ENCODE assay signal across 19 cellular contexts in genomic region chr1:198531891-198532290, GRCh38. TPM values are rescaled to one million over a fixed set of nuclear protein-coding genes. Genes with fewer than 3 reads are reported as not detected.
DNase-seq lines count a peak whose midpoint lies in the region; ATAC-seq and TF ChIP-seq lines count a peak whose summit lies in the region.
"Had no signal": no experiment of that assay in that cellular context is flagged by ENCODE, and none has a peak within 500 bp of the region (broad histone marks: within the 10 kb centered on the region; RNA-seq: fewer than 3 reads in every experiment).

No MANE protein-coding gene starts in this region.

- H3K9ac ChIP-seq in GM23248 = no peak overlapping the region
- H3K9ac ChIP-seq in SK-N-MC (ENCODE audit: insufficient read length) = no peak overlapping the region
- H3K9ac ChIP-seq: KMS-11 had no signal

- H3K4me1 ChIP-seq in CD4-positive, CD25-positive, alpha-beta regulatory T cell (ENCODE audit: control insufficient read depth, insufficient read depth, low read length, poor library complexity, severe bottlenecking) = peaks cover 24% of the 10 kb centered on the region
- H3K4me1 ChIP-seq in GM23248 (ENCODE audit: insufficient read depth) (peaks cover 34% of the 10 kb centered on the region), mucosa of descending colon (ENCODE audit: low read depth) (no peaks in the 10 kb centered on the region)
- H3K4me1 ChIP-seq: SJSA1 had no signal

- H4K20me1 ChIP-seq in GM23248 (ENCODE audit: insufficient read depth) = no peaks in the 10 kb centered on the region

- intact Hi-C loops in mucosa of descending colon (cut with DNase I, micrococcal nuclease) = no loop called here

- H3K9me3 ChIP-seq in CD4-positive, CD25-positive, alpha-beta regulatory T cell (ENCODE audit: control insufficient read depth in 2 of 2, low read length in 2 of 2) = no peaks in the 10 kb centered on the region
- H3K9me3 ChIP-seq in GM23248 (ENCODE audit: low read depth) (no peaks in the 10 kb centered on the region), SK-N-MC (ENCODE audit: low read depth, low read length) (no peaks in the 10 kb centered on the region), mucosa of descending colon (no peaks in the 10 kb centered on the region)
- H3K9me3 ChIP-seq: BE2C, SJSA1 had no signal

- TF ChIP-seq CTCF in mucosa of descending colon (IDR thresholded peaks at IDR 0.05) = no peak

- whole genome bisulfite sequencing in GM23248 (ENCODE audit: low coverage in 1 of 2, low lambda C conversion rate in 2 of 2, missing lambda C conversion rate in 2 of 2), 2 experiments = 94 to 96% methylated on average over 3 of the region's 3 CpGs

- in situ Hi-C loops in GM23248 (cut with MboI) = no loop called here

- no peak overlapping the region for H3K4me3 ChIP-seq in CD4-positive, CD25-positive, alpha-beta regulatory T cell (ENCODE audit: low read depth, low read length)
- no peak overlapping the region for H3K4me3 ChIP-seq in GM23248
- no peak overlapping the region for H3K4me3 ChIP-seq in SK-N-MC
- no peak overlapping the region for H3K4me3 ChIP-seq in mucosa of descending colon
- H3K4me3 ChIP-seq: SJSA1 had no signal

- no peak for DNase-seq in CD4-positive, CD25-positive, alpha-beta regulatory T cell
- DNase-seq in GM23248 (no peak), SK-N-MC (ENCODE audit: low read depth, low spot score) (no peak), mucosa of descending colon (no peak), UCSD-AML1 (lab: John Stamatoyannopoulos, UW; ENCODE audit: unreplicated experiment) (no peak)
- no peak for DNase-seq in naive thymus-derived CD8-positive, alpha-beta T cell
- DNase-seq: ACHN; BE2C; CD8-positive, alpha-beta memory T cell; EL; MM.1S; NCI-H1105; NCI-H1930; NCI-H510A treated with DMSO at 0.1 percent for 48 hours; NK-92 treated with Interleukin-12 subunit alpha and Interleukin-12 subunit beta, amount 100 ng/mL, for 24 hours had no signal

- H3K27me3 ChIP-seq in CD4-positive, CD25-positive, alpha-beta regulatory T cell (ENCODE audit: control insufficient read depth, insufficient read depth, low read length) = no peaks in the 10 kb centered on the region
- no peaks in the 10 kb centered on the region for H3K27me3 ChIP-seq in GM23248 (replicated peaks; ENCODE audit: insufficient read depth)
- H3K27me3 ChIP-seq: BE2C, SJSA1 had no signal

- no peaks in the 10 kb centered on the region for H3K27me3 Mint-ChIP-seq in CD4-positive, CD25-positive, alpha-beta regulatory T cell
- no peaks in the 10 kb centered on the region for H3K27me3 Mint-ChIP-seq in naive thymus-derived CD8-positive, alpha-beta T cell
- H3K27me3 Mint-ChIP-seq: CD8-positive, alpha-beta memory T cell had no signal

- H3K9me3 Mint-ChIP-seq in CD4-positive, CD25-positive, alpha-beta regulatory T cell = peaks cover 0 to 4% (median 0%) of the 10 kb centered on the region in 7 donors
- peaks cover 0 to 23% (median 0%) of the 10 kb centered on the region in 9 donors for H3K9me3 Mint-ChIP-seq in naive thymus-derived CD8-positive, alpha-beta T cell
- H3K9me3 Mint-ChIP-seq: CD8-positive, alpha-beta memory T cell had no signal

- POLR2A ChIA-PET in naive thymus-derived CD8-positive, alpha-beta T cell (lab: Charles Lee) = interaction anchor here (0.8 kb wide), 1 partner anchor 10 kb away, joined by 3 read pairs; no protein-coding TSS in a partner anchor

- no peaks in the 10 kb centered on the region for H3K36me3 ChIP-seq in CD4-positive, CD25-positive, alpha-beta regulatory T cell (ENCODE audit: control insufficient read depth, insufficient read depth, low read length)
- H3K36me3 ChIP-seq in GM23248 (ENCODE audit: low read depth) (no peaks in the 10 kb centered on the region), SK-N-MC (ENCODE audit: insufficient read depth, low read length) (no peaks in the 10 kb centered on the region; the same call in 1 of the 2 replicates), mucosa of descending colon (ENCODE audit: low read depth) (no peaks in the 10 kb centered on the region)
- H3K36me3 ChIP-seq: BE2C, SJSA1 had no signal

- peaks cover 29 to 63% (median 45%) of the 10 kb centered on the region in 4 donors for H3K4me1 Mint-ChIP-seq in CD4-positive, CD25-positive, alpha-beta regulatory T cell
- peaks cover 32 to 74% (median 69%) of the 10 kb centered on the region in 4 donors for H3K4me1 Mint-ChIP-seq in naive thymus-derived CD8-positive, alpha-beta T cell

- no peak for ATAC-seq in CD4-positive, CD25-positive, alpha-beta regulatory T cell (ENCODE audit: low read depth in 2 of 2)
- no peak for ATAC-seq in naive thymus-derived CD8-positive, alpha-beta T cell
- ATAC-seq in mucosa of descending colon (no peak), HG03469 (IDR thresholded peaks at IDR 0.05; ENCODE audit: unreplicated experiment) (no peak)

- H3K79me2 ChIP-seq in GM23248 (ENCODE audit: insufficient read depth) = no peaks in the 10 kb centered on the region

- no peaks in the 10 kb centered on the region for H3K9me2 ChIP-seq in GM23248 (ENCODE audit: insufficient read depth)

- H3F3A ChIP-seq in GM23248 (ENCODE audit: insufficient read depth) = peaks cover 16% of the 10 kb centered on the region; the same call in 1 of the 2 replicates

- H3K27ac ChIP-seq in CD4-positive, CD25-positive, alpha-beta regulatory T cell (ENCODE audit: insufficient read depth, low read length, poor library complexity, severe bottlenecking) = no peak overlapping the region
- H3K27ac ChIP-seq in GM23248 (no peak overlapping the region), SK-N-MC (peak overlapping the region; percentile 97)
- H3K27ac ChIP-seq: KMS-11, RWPE1, SJSA1 had no signal

- no peak overlapping the region for H3K4me2 ChIP-seq in GM23248 (ENCODE audit: unreplicated experiment)
- H3K4me2 ChIP-seq: KMS-11 had no signal

- H3K36me3 Mint-ChIP-seq in CD4-positive, CD25-positive, alpha-beta regulatory T cell = no peaks in the 10 kb centered on the region
- peaks cover 0 to 15% (median 7%) of the 10 kb centered on the region in 3 donors for H3K36me3 Mint-ChIP-seq in naive thymus-derived CD8-positive, alpha-beta T cell

- peak overlapping the region; percentile 16; the same call in 1 of the 2 replicates for H2AFZ ChIP-seq in GM23248

- peak overlapping the region in 1 of 4 donors; percentile 10 for H3K4me3 Mint-ChIP-seq in CD4-positive, CD25-positive, alpha-beta regulatory T cell
- no peak overlapping the region for H3K4me3 Mint-ChIP-seq in naive thymus-derived CD8-positive, alpha-beta T cell
- H3K4me3 Mint-ChIP-seq: CD8-positive, alpha-beta memory T cell had no signal

- peak overlapping the region; percentile 14 to 81 (median 21) for H3K27ac Mint-ChIP-seq in CD4-positive, CD25-positive, alpha-beta regulatory T cell
- H3K27ac Mint-ChIP-seq in naive thymus-derived CD8-positive, alpha-beta T cell = peak overlapping the region in 6 of 10 donors; percentile 19 to 92 (median 44)

RNA-seq across cellular contexts. Expression of gene ATP6V1G3, which starts 8.6 kb away (rescaled TPM):
- total RNA-seq in CD4-positive, CD25-positive, alpha-beta regulatory T cell = not detected
- polyA plus RNA-seq in CD4-positive, CD25-positive, alpha-beta regulatory T cell = under 1 TPM in 1 of 4 donors, not detected in 3; 0.87 TPM
- total RNA-seq in GM23248 (2014; rRNA removed; shearing (Covaris generic)) = not detected in 2 replicates
- polyA plus RNA-seq in GM23248 (2016; fragmentation: Nextera tagmentation; extraction: Ambion mirVana) = 1.3 and 2.9 TPM in 2 replicates
- not detected for total RNA-seq in naive thymus-derived CD8-positive, alpha-beta T cell
- polyA plus RNA-seq in naive thymus-derived CD8-positive, alpha-beta T cell = not detected
- not detected for total RNA-seq in mucosa of descending colon
- total RNA-seq: CD8-positive, alpha-beta memory T cell; SJSA1 had no signal
- polyA plus RNA-seq: CD8-positive, alpha-beta memory T cell had no signal
